ENCODE assay signal across 16 cellular contexts in genomic region chr11:128247235-128247594, GRCh38.
"Had no signal": no experiment of that assay in that cellular context is flagged by ENCODE, and none has a peak within 500 bp of the region (broad histone marks: within the 10 kb centered on the region; RNA-seq: fewer than 3 reads in every experiment).

No MANE protein-coding gene starts in this region.

- H3K9me3 ChIP-seq: gastrocnemius medialis, mucosa of descending colon, psoas muscle, right lobe of liver, testis had no signal

- ATAC-seq: activated CD4-positive, CD25-positive, alpha-beta regulatory T cell treated with anti-CD3 and anti-CD28 coated beads, Interleukin-2, amount 50 U/mL, for 24 hours; mucosa of descending colon; naive thymus-derived CD8-positive, alpha-beta T cell; stimulated activated naive CD8-positive, alpha-beta T cell treated with anti-CD3 and anti-CD28 coated beads, Interleukin-15, Interleukin-2, amounts not matched to agents 100 U/mL and 50 U/mL, for 24 hours had no signal

- H3K27me3 ChIP-seq: brain microvascular endothelial cell, gastrocnemius medialis, right lobe of liver, testis had no signal

- H3K36me3 ChIP-seq: brain microvascular endothelial cell, gastrocnemius medialis, right lobe of liver had no signal

- DNase-seq: activated naive CD4-positive, alpha-beta T cell treated with anti-CD3 and anti-CD28 coated beads, Interleukin-2, amount 50 U/mL, for 16 hours; activated T-cell treated with anti-CD3 and anti-CD28 coated beads, Interleukin-2, amount 50 U/mL, for 1 hour; amniotic stem cell; brain microvascular endothelial cell; gastrocnemius medialis; kidney glomerular epithelial cell; mucosa of descending colon; naive thymus-derived CD8-positive, alpha-beta T cell; nucleus accumbens; right lobe of liver; stimulated activated CD4-positive, alpha-beta T cell treated with anti-CD3 and anti-CD28 coated beads, Interleukin-2, amount 100 ng/mL, for 48 hours; stimulated activated naive CD8-positive, alpha-beta T cell treated with anti-CD3 and anti-CD28 coated beads, Interleukin-15, Interleukin-2, amounts not matched to agents 100 U/mL and 50 U/mL, for 24 hours; testis had no signal

- H3K4me1 ChIP-seq: gastrocnemius medialis, psoas muscle, right lobe of liver, testis had no signal

- H3K4me3 ChIP-seq: gastrocnemius medialis, lung, mucosa of descending colon, psoas muscle, right lobe of liver, testis had no signal

- H3K27ac ChIP-seq: brain microvascular endothelial cell, gastrocnemius medialis, psoas muscle, right lobe of liver, testis had no signal
